Comparison of ENCODE assay signal across 8 cellular contexts in genomic region chr7:93231799-93232672, GRCh38. TPM values are rescaled to one million over a fixed set of nuclear protein-coding genes. Genes with fewer than 3 reads are reported as not detected.
DNase-seq lines count a peak whose midpoint lies in the region; ATAC-seq, FAIRE-seq and TF ChIP-seq lines count a peak whose summit lies in the region.

A gene with protein sequence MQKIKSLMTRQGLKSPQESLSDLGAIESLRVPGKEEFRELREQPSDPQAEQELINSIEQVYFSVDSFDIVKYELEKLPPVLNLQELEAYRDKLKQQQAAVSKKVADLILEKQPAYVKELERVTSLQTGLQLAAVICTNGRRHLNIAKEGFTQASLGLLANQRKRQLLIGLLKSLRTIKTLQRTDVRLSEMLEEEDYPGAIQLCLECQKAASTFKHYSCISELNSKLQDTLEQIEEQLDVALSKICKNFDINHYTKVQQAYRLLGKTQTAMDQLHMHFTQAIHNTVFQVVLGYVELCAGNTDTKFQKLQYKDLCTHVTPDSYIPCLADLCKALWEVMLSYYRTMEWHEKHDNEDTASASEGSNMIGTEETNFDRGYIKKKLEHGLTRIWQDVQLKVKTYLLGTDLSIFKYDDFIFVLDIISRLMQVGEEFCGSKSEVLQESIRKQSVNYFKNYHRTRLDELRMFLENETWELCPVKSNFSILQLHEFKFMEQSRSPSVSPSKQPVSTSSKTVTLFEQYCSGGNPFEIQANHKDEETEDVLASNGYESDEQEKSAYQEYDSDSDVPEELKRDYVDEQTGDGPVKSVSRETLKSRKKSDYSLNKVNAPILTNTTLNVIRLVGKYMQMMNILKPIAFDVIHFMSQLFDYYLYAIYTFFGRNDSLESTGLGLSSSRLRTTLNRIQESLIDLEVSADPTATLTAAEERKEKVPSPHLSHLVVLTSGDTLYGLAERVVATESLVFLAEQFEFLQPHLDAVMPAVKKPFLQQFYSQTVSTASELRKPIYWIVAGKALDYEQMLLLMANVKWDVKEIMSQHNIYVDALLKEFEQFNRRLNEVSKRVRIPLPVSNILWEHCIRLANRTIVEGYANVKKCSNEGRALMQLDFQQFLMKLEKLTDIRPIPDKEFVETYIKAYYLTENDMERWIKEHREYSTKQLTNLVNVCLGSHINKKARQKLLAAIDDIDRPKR (plus strand): TSS chr7:93232366. CDS start chr7:93232468, 102 bp downstream.

- H3K4me3 ChIP-seq in adrenal gland (peak within 1 kb of the TSS; percentile 13 to 98 (median 80)), heart left ventricle (peak within 1 kb of the TSS; percentile 63 to 89 (median 78))

- H3K9me3 ChIP-seq in adrenal gland (replicated peaks in 1 of 3) = no peaks in the 10 kb centered on the region
- H3K9me3 ChIP-seq in heart left ventricle = no peaks in the 10 kb centered on the region

- no peaks in the 10 kb centered on the region for H3K36me3 Mint-ChIP-seq in T-cell
- no peaks in the 10 kb centered on the region for H3K36me3 Mint-ChIP-seq in type B pancreatic cell

- intact Hi-C loops in adrenal gland (cut with DNase I) (no loop called here), heart left ventricle (cut with DNase I) (no loop called here)

- peak; percentile 49 for DNase-seq in GM12891 (ENCODE audit: insufficient read length, low spot score)
- DNase-seq in NCI-H1436 treated with DMSO at 0.1 percent for 48 hours (lab: John Stamatoyannopoulos, UW) = peak; percentile 86
- DNase-seq in T-cell = peak; percentile 82 to 99 (median 95)
- DNase-seq in adrenal gland = peak; percentile 93 to 99 (median 96)
- peak; percentile 92 to 96 (median 95) for DNase-seq in heart left ventricle
- DNase-seq in pons (ENCODE audit: low spot score) = peak; percentile 98
- DNase-seq in type B pancreatic cell (ENCODE audit: extremely low spot score, unreplicated experiment) = peak; percentile 92

- H3K9me3 Mint-ChIP-seq in T-cell (no peaks in the 10 kb centered on the region), type B pancreatic cell (no peaks in the 10 kb centered on the region)

- H3K4me1 Mint-ChIP-seq in T-cell (peaks cover 19 to 23% (median 21%) of the 10 kb centered on the region in 3 donors), type B pancreatic cell (ENCODE audit: unreplicated experiment) (peaks cover 5% of the 10 kb centered on the region)

- TF ChIP-seq POLR2A in GM12891 (IDR thresholded peaks at IDR 0.05; ENCODE audit: low read depth, low read length) (peak; percentile 80), adrenal gland (IDR thresholded peaks at IDR 0.05) (peak in 1 of 2 donors; percentile 39), heart left ventricle (IDR thresholded peaks at IDR 0.05) (peak in 1 of 2 donors; percentile 65)

- peak; percentile 100 for ATAC-seq in HG02840 (IDR thresholded peaks at IDR 0.05; ENCODE audit: low FRiP score, unreplicated experiment)
- ATAC-seq in T-cell (replicated peaks in 1 of 4) = peak; percentile 95 to 99 (median 98)
- ATAC-seq in heart left ventricle = peak; percentile 100

- H3K27ac Mint-ChIP-seq in T-cell (peak within 1 kb of the TSS; percentile 96 to 98), type B pancreatic cell (peak within 1 kb of the TSS; percentile 97)

- H3K36me3 ChIP-seq in adrenal gland (replicated peaks in 1 of 2) = no peaks in the 10 kb centered on the region
- no peaks in the 10 kb centered on the region for H3K36me3 ChIP-seq in heart left ventricle

- H3K27me3 Mint-ChIP-seq in T-cell = no peaks in the 10 kb centered on the region
- H3K27me3 Mint-ChIP-seq in type B pancreatic cell = peaks cover 20% of the 10 kb centered on the region

- WGBS in adrenal gland, 4 donors = 0 to 1% (median 1%) methylated on average over 28 to 40 of the region's 40 CpGs
- 0 to 1% (median 0%) methylated on average over 40 of the region's 40 CpGs for WGBS in heart left ventricle, 4 donors

- H3K27ac ChIP-seq in adrenal gland (peak within 1 kb of the TSS in 2 of 5 donors; percentile 31 to 66), heart left ventricle (peak within 1 kb of the TSS in 10 of 12 donors; percentile 4 to 76 (median 68))

- POLR2A ChIA-PET in T-cell (lab: Charles Lee) = interaction anchor here (0.6 to 1.9 kb wide), 12 partner anchors 9 to 704 kb away, joined by 3 to 13 read pairs (median 6); partner anchors contain the start of genes SAMD9 (in 2 of the 2), PEX1 (in 1 of the 2) and RBM48 (in 1 of the 2)

- H3K27me3 ChIP-seq in adrenal gland (no peaks in the 10 kb centered on the region), heart left ventricle (no peaks in the 10 kb centered on the region)

- H3K4me3 Mint-ChIP-seq in T-cell = peak within 1 kb of the TSS; percentile 91 to 97 (median 97)
- H3K4me3 Mint-ChIP-seq in type B pancreatic cell = peak within 1 kb of the TSS; percentile 97

- TF ChIP-seq CTCF in adrenal gland (IDR thresholded peaks at IDR 0.05) = peak in 3 of 6 experiments; percentile 13 to 21 (median 16)
- TF ChIP-seq CTCF in heart left ventricle (IDR thresholded peaks at IDR 0.05) = peak in 3 of 12 donors; percentile 10 to 15 (median 11)
- TF ChIP-seq CTCF in type B pancreatic cell (conservative IDR thresholded peaks at IDR 0.05) = peak; percentile 13

- peak; percentile 94 for FAIRE-seq in GM12891 (lab: Jason Lieb, UNC)

- H3K4me1 ChIP-seq in adrenal gland (replicated peaks in 1 of 2) (peaks cover 10 to 13% of the 10 kb centered on the region in 2 donors), heart left ventricle (peaks cover 0 to 24% (median 7%) of the 10 kb centered on the region in 12 donors)

- CTCF ChIA-PET in T-cell (lab: Charles Lee) = interaction anchor here (0.5 to 3.9 kb wide), 17 partner anchors 9 to 1218 kb away, joined by 3 to 52 read pairs (median 3); partner anchors contain the start of genes PEX1 (in 1 of the 2), RBM48 (in 1 of the 2) and SAMD9 (in 1 of the 2)

TF ChIP-seq in GM12891, 5 proteins besides CTCF, POLR2A, EP300 and RAD21:
- peak; percentile 63 for TF ChIP-seq POLR2AphosphoS5 (IDR thresholded peaks at IDR 0.05; ENCODE audit: low read depth, low read length)
- TF ChIP-seq PAX5 (IDR thresholded peaks at IDR 0.05; ENCODE audit: insufficient read depth, low read length, severe bottlenecking) = no peak
- TF ChIP-seq TAF1 (IDR thresholded peaks at IDR 0.05; ENCODE audit: low read depth, low read length) = peak; percentile 73; the same call in 1 of the 2 replicates
- TF ChIP-seq POU2F2 (IDR thresholded peaks at IDR 0.05; ENCODE audit: low read depth, low read length) = peak; percentile 35; the same call in 1 of the 2 replicates
- no peak for TF ChIP-seq SPI1 (IDR thresholded peaks at IDR 0.05; ENCODE audit: low read depth, low read length)

RNA-seq across cellular contexts. Expression of the gene that starts here (rescaled TPM):
- 5.6 TPM for polyA plus RNA-seq in GM12891 (2012; ENCODE audit: low read depth, missing spikeins)
- total RNA-seq in T-cell (10 to 100 TPM; 27.8 to 35.4 (median 31.1) TPM), adrenal gland (10 to 100 TPM; 11.7 to 60.6 (median 24.0) TPM), heart left ventricle (10 to 100 TPM; 13.1 to 28.7 (median 20.6) TPM), type B pancreatic cell (ENCODE audit: low replicate concordance) (26.5 and 28.2 TPM in 2 replicates)
- polyA plus RNA-seq in adrenal gland (10 to 100 TPM in 1 of 3 donors, 1 to 10 TPM in 2; 6.9 to 28.5 (median 8.0) TPM), heart left ventricle (10 to 100 TPM in 1 of 2 donors, 1 to 10 TPM in 1; 2.9 to 13.0 TPM)
